In genomic region chr17:74759243-74759801, GRCh38 we compare ENCODE assay signal across 8 cellular contexts. TPM values are rescaled to one million over a fixed set of nuclear protein-coding genes. Genes with fewer than 3 reads are reported as not detected.
A peak's percentile ranks its signal among the peaks of the same experiment; 100 is the strongest.
DNase-seq lines count a peak whose midpoint lies in the region; FAIRE-seq and TF ChIP-seq lines count a peak whose summit lies in the region.

No MANE protein-coding gene starts in this region.

- intact Hi-C loops in cardiac septum (cut with DNase I) = no loop called here

- H3K79me2 ChIP-seq in keratinocyte (ENCODE audit: control insufficient read depth, insufficient read depth, low read length) = peaks cover 43% of the 10 kb centered on the region

- H3K4me2 ChIP-seq in keratinocyte (ENCODE audit: control insufficient read depth, extremely low read depth, insufficient read depth, low read depth, low read length) = peak overlapping the region; percentile 78

- peaks cover 55% of the 10 kb centered on the region for H3K4me1 ChIP-seq in HUES64 (ENCODE audit: insufficient read depth, low read length)
- peaks cover 41% of the 10 kb centered on the region for H3K4me1 ChIP-seq in keratinocyte (ENCODE audit: control insufficient read depth, extremely low read depth, insufficient read depth, low read length)

- dilution Hi-C loops in keratinocyte (cut with MboI; ENCODE audit: extremely low pct_ligation_motif_present, low sequenced_read_pairs) = no loop called here

- H3K9ac ChIP-seq in HUES64 (ENCODE audit: low read depth, low read length) (peak overlapping the region; percentile 53; the same call in 1 of the 2 replicates), keratinocyte (ENCODE audit: control insufficient read depth, extremely low read depth, insufficient read depth, low read length) (peak overlapping the region; percentile 67)

- H3K27me3 ChIP-seq in HUES64 (ENCODE audit: insufficient read depth, low read length) (no peaks in the 10 kb centered on the region), keratinocyte (ENCODE audit: control insufficient read depth, extremely low read depth, insufficient read depth, low read length) (no peaks in the 10 kb centered on the region)

- WGBS in HUES64 = 87% methylated on average over 6 of the region's 9 CpGs

- peak; percentile 60 for DNase-seq in stimulated activated CD4-positive, alpha-beta T cell treated with anti-CD3 and anti-CD28 coated beads, Interleukin-15, amount 100 ng/mL, for 24 hours
- DNase-seq in stimulated activated CD4-positive, alpha-beta T cell treated with anti-CD3 and anti-CD28 coated beads, Interleukin-4, amount 100 ng/mL, for 4 hours = no peak
- peak; percentile 46 for DNase-seq in activated CD4-positive, alpha-beta T cell treated with anti-CD3 and anti-CD28 coated beads, Interleukin-2, amount 50 U/mL, for 1 hour
- no peak for DNase-seq in keratinocyte (ENCODE audit: low read depth, low spot score)
- no peak for DNase-seq in NCI-H146 treated with DMSO at 0.1 percent for 48 hours (lab: John Stamatoyannopoulos, UW; ENCODE audit: unreplicated experiment)
- no peak for DNase-seq in cardiac septum (ENCODE audit: low spot score)
- DNase-seq in NCI-H69 (lab: John Stamatoyannopoulos, UW) = no peak

- H3K4me3 ChIP-seq in HUES64 (ENCODE audit: low read length) (no peak overlapping the region), keratinocyte (ENCODE audit: control insufficient read depth in 2 of 3, extremely low read depth in 1 of 3, insufficient read depth in 2 of 3, low read depth in 1 of 3, low read length in 3 of 3) (no peak overlapping the region)

- peak; percentile 63 for FAIRE-seq in keratinocyte (lab: Jason Lieb, UNC)

- TF ChIP-seq CTCF in keratinocyte (optimal IDR thresholded peaks at IDR 0.05 in 1 of 3, IDR thresholded peaks at IDR 0.05 in 1 of 3, conservative IDR thresholded peaks at IDR 0.05 in 1 of 3; ENCODE audit: extremely low read depth in 1 of 3, insufficient read depth in 2 of 3, low read length in 3 of 3) = peak; percentile 1 to 38 (median 21)

- H3K27ac ChIP-seq in HUES64 (ENCODE audit: low read depth, low read length) (peak overlapping the region; percentile 89), keratinocyte (ENCODE audit: control insufficient read depth, insufficient read depth, low read length) (peak overlapping the region; percentile 83)

- peaks cover 7% of the 10 kb centered on the region for H3K9me1 ChIP-seq in keratinocyte (ENCODE audit: control insufficient read depth, extremely low read depth, insufficient read depth, low read length)

- H3K36me3 ChIP-seq in HUES64 (ENCODE audit: insufficient read depth, low read length) (no peaks in the 10 kb centered on the region), keratinocyte (ENCODE audit: control insufficient read depth in 2 of 2, extremely low read depth in 1 of 2, insufficient read depth in 2 of 2, low read length in 2 of 2) (peaks cover 3 to 4% of the 10 kb centered on the region in 2 experiments)

- no peaks in the 10 kb centered on the region for H3K9me3 ChIP-seq in HUES64 (ENCODE audit: insufficient read depth, low read depth, low read length)
- no peaks in the 10 kb centered on the region for H3K9me3 ChIP-seq in keratinocyte (ENCODE audit: control insufficient read depth, low read depth, low read length)

- H4K20me1 ChIP-seq in keratinocyte (ENCODE audit: control insufficient read depth, extremely low read depth, insufficient read depth, low read length) = no peaks in the 10 kb centered on the region

- no peak overlapping the region for H2AFZ ChIP-seq in keratinocyte (ENCODE audit: control insufficient read depth, low read length)

RNA-seq across cellular contexts. Expression of gene NHERF1, which starts 10.9 kb away (rescaled TPM):
- polyA plus RNA-seq in HUES64 (2013, experiment 1 of 2) = 84.0 TPM
- 89.4 TPM for polyA plus RNA-seq in HUES64 (2013, experiment 2 of 2)
- 30.6 to 48.8 TPM (median 45.6 TPM) in 3 replicates for polyA plus RNA-seq in keratinocyte
- 11.9 TPM for polyA plus RNA-seq in keratinocyte (2011; ENCODE audit: low read depth)
- polyA plus RNA-seq in keratinocyte (2011; cell fraction: cytosol; rRNA removed) = 36.4 and 42.2 TPM in 2 replicates
- polyA plus RNA-seq in keratinocyte (2011; cell fraction: nucleus; rRNA removed) = 33.6 and 37.3 TPM in 2 replicates
- polyA plus RNA-seq in keratinocyte (2012; ENCODE audit: low replicate concordance) = 28.0 and 41.5 TPM in 2 replicates
- polyA minus RNA-seq in keratinocyte = 37.5 to 59.3 TPM (median 43.8 TPM) in 3 replicates
- 28.4 TPM for polyA minus RNA-seq in keratinocyte (2011; cell fraction: cytosol; rRNA and poly(A)+ RNA removed)
- 11.5 and 12.3 TPM in 2 replicates for polyA minus RNA-seq in keratinocyte (2011; cell fraction: nucleus; rRNA and poly(A)+ RNA removed)
- 10.1 TPM for total RNA-seq in cardiac septum

RNA-seq across cellular contexts. Expression of gene NAT9, which starts 16.8 kb away (rescaled TPM):
- polyA plus RNA-seq in HUES64 (2013, experiment 1 of 2) = 22.7 TPM
- polyA plus RNA-seq in HUES64 (2013, experiment 2 of 2) = 24.3 TPM
- polyA plus RNA-seq in keratinocyte = 34.6 to 49.8 TPM (median 36.9 TPM) in 3 replicates
- 31.2 TPM for polyA plus RNA-seq in keratinocyte (2011; ENCODE audit: low read depth)
- 15.9 and 21.8 TPM in 2 replicates for polyA plus RNA-seq in keratinocyte (2011; cell fraction: cytosol; rRNA removed)
- polyA plus RNA-seq in keratinocyte (2011; cell fraction: nucleus; rRNA removed) = 135 and 136 TPM in 2 replicates
- polyA plus RNA-seq in keratinocyte (2012; ENCODE audit: low replicate concordance) = 39.2 and 43.4 TPM in 2 replicates
- 24.3 to 33.1 TPM (median 26.9 TPM) in 3 replicates for polyA minus RNA-seq in keratinocyte
- 15.2 TPM for polyA minus RNA-seq in keratinocyte (2011; cell fraction: cytosol; rRNA and poly(A)+ RNA removed)
- polyA minus RNA-seq in keratinocyte (2011; cell fraction: nucleus; rRNA and poly(A)+ RNA removed) = 26.9 and 35.3 TPM in 2 replicates
- total RNA-seq in cardiac septum = 27.6 TPM

RNA-seq across cellular contexts. Expression of gene RAB37, which starts 22.3 kb away (rescaled TPM):
- polyA plus RNA-seq in HUES64 (2013, experiment 1 of 2) = 0.95 TPM
- 3.0 TPM for polyA plus RNA-seq in HUES64 (2013, experiment 2 of 2)
- 0.03 to 0.09 TPM (median 0.05 TPM) in 3 replicates for polyA plus RNA-seq in keratinocyte
- not detected for polyA plus RNA-seq in keratinocyte (2011; ENCODE audit: low read depth)
- polyA plus RNA-seq in keratinocyte (2011; cell fraction: cytosol; rRNA removed) = 0.03 and 0.07 TPM in 2 replicates
- polyA plus RNA-seq in keratinocyte (2011; cell fraction: nucleus; rRNA removed) = 0.09 and 0.17 TPM in 2 replicates
- polyA plus RNA-seq in keratinocyte (2012; ENCODE audit: low replicate concordance) = 0.08 TPM in 1 of 2 replicates, not detected in the other
- not detected in 3 replicates for polyA minus RNA-seq in keratinocyte
- not detected for polyA minus RNA-seq in keratinocyte (2011; cell fraction: cytosol; rRNA and poly(A)+ RNA removed)
- not detected in 2 replicates for polyA minus RNA-seq in keratinocyte (2011; cell fraction: nucleus; rRNA and poly(A)+ RNA removed)
- total RNA-seq in cardiac septum = 0.94 TPM

RNA-seq across cellular contexts. Expression of gene CD300LF, which starts 46.6 kb away (rescaled TPM):
- not detected for polyA plus RNA-seq in HUES64 (2013, experiment 1 of 2)
- not detected for polyA plus RNA-seq in HUES64 (2013, experiment 2 of 2)
- not detected in 3 replicates for polyA plus RNA-seq in keratinocyte
- not detected for polyA plus RNA-seq in keratinocyte (2011; ENCODE audit: low read depth)
- not detected in 2 replicates for polyA plus RNA-seq in keratinocyte (2011; cell fraction: cytosol; rRNA removed)
- polyA plus RNA-seq in keratinocyte (2011; cell fraction: nucleus; rRNA removed) = not detected in 2 replicates
- not detected in 2 replicates for polyA plus RNA-seq in keratinocyte (2012; ENCODE audit: low replicate concordance)
- polyA minus RNA-seq in keratinocyte = not detected in 3 replicates
- polyA minus RNA-seq in keratinocyte (2011; cell fraction: cytosol; rRNA and poly(A)+ RNA removed) = not detected
- polyA minus RNA-seq in keratinocyte (2011; cell fraction: nucleus; rRNA and poly(A)+ RNA removed) = not detected in 2 replicates
- total RNA-seq in cardiac septum = 0.46 TPM

Comparison
In these comparisons a context has a peak if more than half of its experiments do, and no peak if none do; other contexts are left out.
1. DNase-seq: peak in stimulated activated CD4-positive, alpha-beta T cell treated with anti-CD3 and anti-CD28 coated beads, Interleukin-15, amount 100 ng/mL, for 24 hours (single experiment) and activated CD4-positive, alpha-beta T cell treated with anti-CD3 and anti-CD28 coated beads, Interleukin-2, amount 50 U/mL, for 1 hour (single experiment); none in stimulated activated CD4-positive, alpha-beta T cell treated with anti-CD3 and anti-CD28 coated beads, Interleukin-4, amount 100 ng/mL, for 4 hours (0 of 2), keratinocyte (single experiment), NCI-H146 treated with DMSO at 0.1 percent for 48 hours (single experiment), cardiac septum (single experiment) and NCI-H69 (single experiment).